Comparison of ENCODE assay signal across 9 cellular contexts in genomic region chr14:105330491-105330895, GRCh38. TPM values are rescaled to one million over a fixed set of nuclear protein-coding genes. Genes with fewer than 3 reads are reported as not detected.
DNase-seq lines count a peak whose midpoint lies in the region; ATAC-seq and TF ChIP-seq lines count a peak whose summit lies in the region.
"Had no signal": no experiment of that assay in that cellular context is flagged by ENCODE, and none has a peak within 500 bp of the region (broad histone marks: within the 10 kb centered on the region; RNA-seq: fewer than 3 reads in every experiment).

No MANE protein-coding gene starts in this region.

- H3K4me1 ChIP-seq in BLaER1 (peaks cover 100% of the 10 kb centered on the region), mammary epithelial cell (ENCODE audit: insufficient read depth, low read length) (peaks cover 9% of the 10 kb centered on the region), mesenchymal stem cell (ENCODE audit: control insufficient read depth, insufficient read depth, low read depth, low read length) (peaks cover 35% of the 10 kb centered on the region)

- TF ChIP-seq CTCF in mammary epithelial cell (conservative IDR thresholded peaks at IDR 0.05 in 1 of 2, IDR thresholded peaks at IDR 0.05 in 1 of 2; ENCODE audit: extremely low read depth in 1 of 2, insufficient read depth in 1 of 2, low read depth in 1 of 2, low read length in 2 of 2): no peak

- dilution Hi-C loops in mammary epithelial cell (cut with HindIII; ENCODE audit: low sequenced_read_pairs): no loop called here

- intact Hi-C loops in mammary epithelial cell (cut with micrococcal nuclease): no loop called here

- no peak overlapping the region for H3K23ac ChIP-seq in mesenchymal stem cell (ENCODE audit: low read length in 2 of 2)

- H4K91ac ChIP-seq in mesenchymal stem cell (ENCODE audit: low read length): peak overlapping the region; percentile 10

- H4K20me1 ChIP-seq in BLaER1: peaks cover 100% of the 10 kb centered on the region
- no peaks in the 10 kb centered on the region for H4K20me1 ChIP-seq in mammary epithelial cell (ENCODE audit: insufficient read depth, low read length)

- no peak overlapping the region for H2AK5ac ChIP-seq in mesenchymal stem cell (ENCODE audit: low read length, severe bottlenecking)

- H2BK120ac ChIP-seq in mesenchymal stem cell (ENCODE audit: low read depth, low read length): no peak overlapping the region

- no peaks in the 10 kb centered on the region for H3K27me3 ChIP-seq in BLaER1
- H3K27me3 ChIP-seq in mammary epithelial cell (ENCODE audit: insufficient read depth, low read length): no peaks in the 10 kb centered on the region
- H3K27me3 ChIP-seq in mesenchymal stem cell (ENCODE audit: control insufficient read depth in 1 of 2, insufficient read depth in 1 of 2, low read length in 2 of 2): no peaks in the 10 kb centered on the region

- H2AFZ ChIP-seq in mammary epithelial cell (ENCODE audit: low read depth, low read length): peak overlapping the region; percentile 1
- H2AFZ ChIP-seq in mesenchymal stem cell (ENCODE audit: low read depth, low read length): no peak overlapping the region

- no peak overlapping the region for H3K4ac ChIP-seq in mesenchymal stem cell (ENCODE audit: low read depth in 1 of 2, low read length in 2 of 2)

- no peak for ATAC-seq in GM18907 (IDR thresholded peaks at IDR 0.05; ENCODE audit: unreplicated experiment)
- no peak for ATAC-seq in GM18498 (IDR thresholded peaks at IDR 0.05; ENCODE audit: unreplicated experiment)

- no peak overlapping the region for H3K27ac ChIP-seq in BLaER1
- H3K27ac ChIP-seq in mammary epithelial cell (ENCODE audit: insufficient read depth, low read depth, low read length): no peak overlapping the region
- H3K27ac ChIP-seq in mesenchymal stem cell (ENCODE audit: low read length, poor library complexity, severe bottlenecking): no peak overlapping the region

- H3K36me3 ChIP-seq in BLaER1 (peaks cover 24% of the 10 kb centered on the region; the same call in 1 of the 2 replicates), mammary epithelial cell (ENCODE audit: insufficient read depth, low read length) (no peaks in the 10 kb centered on the region), mesenchymal stem cell (ENCODE audit: control insufficient read depth in 1 of 2, insufficient read depth in 2 of 2, low read depth in 1 of 2, low read length in 2 of 2) (peaks cover 0 to 38% of the 10 kb centered on the region in 2 experiments)

- no peak overlapping the region for H3K14ac ChIP-seq in mesenchymal stem cell (ENCODE audit: low read length in 2 of 2)

- H2BK12ac ChIP-seq in mesenchymal stem cell (ENCODE audit: low read length in 2 of 2): no peak overlapping the region

- in situ Hi-C loops in mammary epithelial cell (cut with MboI; ENCODE audit: low sequenced_read_pairs in 2 of 2): no loop called here

- peaks cover 13% of the 10 kb centered on the region for H3K9me3 ChIP-seq in BLaER1
- no peaks in the 10 kb centered on the region for H3K9me3 ChIP-seq in mammary epithelial cell (replicated peaks; ENCODE audit: insufficient read depth, low read length)
- no peaks in the 10 kb centered on the region for H3K9me3 ChIP-seq in mesenchymal stem cell (ENCODE audit: control insufficient read depth, low read length)

- H3K4me3 ChIP-seq in BLaER1 (no peak overlapping the region), mammary epithelial cell (replicated peaks in 1 of 3; ENCODE audit: insufficient read depth in 1 of 3, low read depth in 2 of 3, low read length in 3 of 3) (no peak overlapping the region), mesenchymal stem cell (ENCODE audit: insufficient read depth in 1 of 2, low read depth in 1 of 2, low read length in 2 of 2) (no peak overlapping the region)

- CTCF ChIA-PET in mammary epithelial cell (lab: Charles Lee; ENCODE audit: low non-redundant PET): no interaction called here

- DNase-seq in HCEC 1CT: peak; percentile 13
- peak; percentile 50 for DNase-seq in mammary epithelial cell
- peak; percentile 35 for DNase-seq in mesenchymal stem cell
- DNase-seq in NCI-H2029 (lab: John Stamatoyannopoulos, UW): no peak
- DNase-seq in amniotic stem cell (lab: John Stamatoyannopoulos, UW): no peak
- DNase-seq: DMS79 treated with DMSO at 0.1 percent for 48 hours had no signal

- peaks cover 69% of the 10 kb centered on the region for H3K79me1 ChIP-seq in mesenchymal stem cell (replicated peaks; ENCODE audit: low read length, poor library complexity, severe bottlenecking)

- no peak overlapping the region for H2BK5ac ChIP-seq in mesenchymal stem cell (ENCODE audit: low read depth, low read length, poor library complexity, severe bottlenecking)

- H3K4me2 ChIP-seq in BLaER1: peak overlapping the region; percentile 93
- peak overlapping the region; percentile 66 for H3K4me2 ChIP-seq in mammary epithelial cell (ENCODE audit: insufficient read depth, low read depth, low read length)
- no peak overlapping the region for H3K4me2 ChIP-seq in mesenchymal stem cell (ENCODE audit: low read length, poor library complexity, severe bottlenecking)

- no peak overlapping the region for H4K8ac ChIP-seq in mesenchymal stem cell (ENCODE audit: low read length)

- H3K9ac ChIP-seq in BLaER1 (no peak overlapping the region), mammary epithelial cell (ENCODE audit: insufficient read depth, low read length) (no peak overlapping the region), mesenchymal stem cell (ENCODE audit: low read length) (no peak overlapping the region)

- peaks cover 70% of the 10 kb centered on the region for H3K79me2 ChIP-seq in mammary epithelial cell (ENCODE audit: insufficient read depth, low read length)

- no TSS peak for BruUV-seq in mammary epithelial cell (replicated peaks; lab: Mats Ljungman, UMichigan)

- 33% methylated on average over 13 of the region's 13 CpGs for WGBS in mammary epithelial cell (ENCODE audit: low coverage, missing lambda C conversion rate)
- WGBS in mesenchymal stem cell: 73% methylated on average over 13 of the region's 13 CpGs

- no peak overlapping the region for H3K18ac ChIP-seq in mesenchymal stem cell (ENCODE audit: low read depth in 1 of 2, low read length in 2 of 2)

- no peak overlapping the region for H2BK15ac ChIP-seq in mesenchymal stem cell (ENCODE audit: low read depth, poor library complexity, severe bottlenecking)

RNA-seq across cellular contexts. Expression of gene PACS2, which starts 15.9 kb away (rescaled TPM):
- total RNA-seq in mammary epithelial cell: 10 to 100 TPM; 42.7 to 55.3 TPM
- 28.5 TPM for polyA plus RNA-seq in mammary epithelial cell
- polyA minus RNA-seq in mammary epithelial cell: 27.9 TPM
- 39.0 TPM for polyA plus RNA-seq in mesenchymal stem cell (2013, experiment 1 of 2)
- polyA plus RNA-seq in mesenchymal stem cell (2013, experiment 2 of 2): 35.9 TPM

RNA-seq across cellular contexts. Expression of gene BRF1, which starts 29.7 kb away (rescaled TPM):
- total RNA-seq in mammary epithelial cell: 10 to 100 TPM; 31.4 to 37.0 TPM
- polyA plus RNA-seq in mammary epithelial cell: 11.3 TPM
- 13.2 TPM for polyA minus RNA-seq in mammary epithelial cell
- polyA plus RNA-seq in mesenchymal stem cell (2013, experiment 1 of 2): 11.5 TPM
- polyA plus RNA-seq in mesenchymal stem cell (2013, experiment 2 of 2): 11.0 TPM

Comparison
In these comparisons a context has a peak if more than half of its experiments do, and no peak if none do; other contexts are left out.
1. DNase-seq: peak in HCEC 1CT (single experiment), mammary epithelial cell (single experiment) and mesenchymal stem cell (single experiment); none in NCI-H2029 (single experiment) and amniotic stem cell (single experiment).